In genomic region chr14:20714593-20715250, GRCh38 we compare ENCODE assay signal across 9 cellular contexts. TPM values are rescaled to one million over a fixed set of nuclear protein-coding genes. Genes with fewer than 3 reads are reported as not detected.
A peak's percentile ranks its signal among the peaks of the same experiment; 100 is the strongest.
DNase-seq lines count a peak whose midpoint lies in the region; ATAC-seq and TF ChIP-seq lines count a peak whose summit lies in the region.
"Had no signal": no experiment of that assay in that cellular context is flagged by ENCODE, and none has a peak within 500 bp of the region (broad histone marks: within the 10 kb centered on the region; RNA-seq: fewer than 3 reads in every experiment).

No MANE protein-coding gene starts in this region.

- H3K27ac ChIP-seq in epithelial cell of prostate = peak overlapping the region; percentile 43
- H3K27ac ChIP-seq in upper lobe of right lung = peak overlapping the region; percentile 78

- peak; percentile 76 for ATAC-seq in mucosa of descending colon
- peak; percentile 81 for ATAC-seq in upper lobe of right lung
- ATAC-seq in HG03457 (IDR thresholded peaks at IDR 0.05; ENCODE audit: unreplicated experiment) = no peak
- no peak for ATAC-seq in GM18498 (IDR thresholded peaks at IDR 0.05; ENCODE audit: unreplicated experiment)

- DNase-seq in NB4 (ENCODE audit: low read depth) = peak; percentile 38
- peak; percentile 56 for DNase-seq in epithelial cell of prostate (ENCODE audit: low read depth, low spot score)
- DNase-seq in mucosa of descending colon = peak; percentile 65 to 75 (median 75)
- peak; percentile 85 for DNase-seq in upper lobe of right lung
- no peak for DNase-seq in DMS153 (lab: John Stamatoyannopoulos, UW)
- no peak for DNase-seq in RKO (ENCODE audit: low spot score)

- H3K36me3 ChIP-seq in mucosa of descending colon (ENCODE audit: low read depth) (no peaks in the 10 kb centered on the region), upper lobe of right lung (no peaks in the 10 kb centered on the region)

- H3K27me3 ChIP-seq in upper lobe of right lung = no peaks in the 10 kb centered on the region

- TF ChIP-seq POLR2A in NB4 (IDR thresholded peaks at IDR 0.05; ENCODE audit: extremely low read depth, insufficient read length) = no peak

- intact Hi-C loops in mucosa of descending colon (cut with DNase I, micrococcal nuclease) = no loop called here
- intact Hi-C loops in upper lobe of right lung (cut with DNase I) = no loop called here

- H3K4me1 ChIP-seq in mucosa of descending colon (ENCODE audit: low read depth) = no peaks in the 10 kb centered on the region
- no peaks in the 10 kb centered on the region for H3K4me1 ChIP-seq in upper lobe of right lung

- no peak overlapping the region for H3K4me3 ChIP-seq in NB4 (ENCODE audit: low read depth, low read length)
- no peak overlapping the region for H3K4me3 ChIP-seq in mucosa of descending colon
- H3K4me3 ChIP-seq in upper lobe of right lung = no peak overlapping the region

- no peaks in the 10 kb centered on the region for H3K9me3 ChIP-seq in mucosa of descending colon
- H3K9me3 ChIP-seq in upper lobe of right lung = no peaks in the 10 kb centered on the region

- TF ChIP-seq CTCF in NB4 (IDR thresholded peaks at IDR 0.05; ENCODE audit: low read depth, low read length) (no peak), mucosa of descending colon (IDR thresholded peaks at IDR 0.05) (no peak), upper lobe of right lung (IDR thresholded peaks at IDR 0.05) (no peak)

RNA-seq across cellular contexts. Expression of gene ANG, which starts 26.2 kb away (rescaled TPM):
- total RNA-seq in mucosa of descending colon (10 to 100 TPM; 25.0 to 50.1 (median 41.0) TPM), upper lobe of right lung (28.1 TPM)

RNA-seq across cellular contexts. Expression of gene RNASE4, which starts 30.4 kb away (rescaled TPM):
- 10 to 100 TPM; 35.9 to 37.4 (median 36.4) TPM for total RNA-seq in mucosa of descending colon
- 42.5 TPM for total RNA-seq in upper lobe of right lung

RNA-seq across cellular contexts. Expression of gene EDDM3A, which starts 31.0 kb away (rescaled TPM):
- total RNA-seq in mucosa of descending colon = not detected
- not detected for total RNA-seq in upper lobe of right lung
- total RNA-seq: activated T-helper 2 cell treated with anti-CD3 and anti-CD28 coated beads, Interferon-gamma antibody, Interleukin-2, Interleukin-4, amounts not matched to agents 10 μg/mL and 5 μg/mL and 100 μg/mL, durations not matched to agents 14 hours and 24 hours and 36 hours had no signal

RNA-seq across cellular contexts. Expression of gene EDDM3B, which starts 53.5 kb away (rescaled TPM):
- not detected for total RNA-seq in mucosa of descending colon
- not detected for total RNA-seq in upper lobe of right lung
- total RNA-seq: activated T-helper 2 cell treated with anti-CD3 and anti-CD28 coated beads, Interferon-gamma antibody, Interleukin-2, Interleukin-4, amounts not matched to agents 10 μg/mL and 5 μg/mL and 100 μg/mL, durations not matched to agents 14 hours and 24 hours and 36 hours had no signal

Comparison
In these comparisons a context has a peak if more than half of its experiments do, and no peak if none do; other contexts are left out.
1. DNase-seq: peak in NB4 (single experiment), epithelial cell of prostate (single experiment), mucosa of descending colon (3 of 3) and upper lobe of right lung (single experiment); none in DMS153 (single experiment) and RKO (single experiment).
2. ATAC-seq: peak in mucosa of descending colon (single experiment) and upper lobe of right lung (single experiment); none in HG03457 (single experiment) and GM18498 (single experiment).